ENCODE assay signal across 20 cellular contexts in the genomic region with DNA sequence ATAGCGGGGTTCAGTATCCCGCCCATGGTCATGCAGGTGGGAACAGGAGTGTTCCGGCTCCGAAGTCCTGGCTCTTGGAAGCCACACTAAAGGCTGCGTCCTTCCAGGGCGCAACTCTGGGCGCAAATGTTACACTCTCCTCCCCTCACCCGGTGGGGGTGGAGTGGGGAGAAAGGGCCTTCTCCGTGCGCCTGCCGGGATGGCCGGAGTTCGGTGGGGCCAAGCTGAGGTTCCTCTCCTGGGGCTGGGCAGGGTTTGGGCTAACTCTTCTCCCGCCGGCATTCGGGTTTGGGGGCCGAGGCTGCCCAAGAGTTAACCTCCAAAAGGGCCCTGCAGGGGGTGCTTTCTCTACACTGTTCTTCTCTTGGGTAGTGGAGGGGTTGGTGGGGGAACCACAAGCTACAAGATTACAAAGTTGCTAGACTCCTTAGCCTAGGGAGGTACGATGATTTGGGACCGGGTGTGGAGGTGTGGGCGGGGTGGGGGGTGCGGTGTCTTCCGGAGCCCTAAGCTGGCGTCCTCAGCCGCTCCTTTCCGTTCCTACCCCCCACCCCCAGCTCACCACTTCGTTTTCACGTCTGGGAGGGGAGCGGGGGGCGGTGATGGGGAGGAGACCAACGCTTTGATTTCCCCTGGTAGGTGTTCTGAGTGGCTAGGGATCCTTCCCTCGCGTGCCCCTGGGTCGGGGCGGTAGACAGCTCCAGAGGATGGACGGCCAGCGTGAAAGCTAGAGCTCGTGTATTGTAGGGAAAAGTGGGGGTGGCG. TPM values are rescaled to one million over a fixed set of nuclear protein-coding genes. Genes with fewer than 3 reads are reported as not detected.
DNase-seq lines count a peak whose midpoint lies in the region; ATAC-seq, FAIRE-seq and TF ChIP-seq lines count a peak whose summit lies in the region.
"Had no signal": no experiment of that assay in that cellular context is flagged by ENCODE, and none has a peak within 500 bp of the region (broad histone marks: within the 10 kb centered on the region; RNA-seq: fewer than 3 reads in every experiment).

No MANE protein-coding gene starts in this region.

- no peak overlapping the region for H3K4me3 ChIP-seq in K562
- H3K4me3 ChIP-seq: coronary artery, esophagus squamous epithelium, heart right ventricle, right atrium auricular region had no signal

- H3K9ac ChIP-seq in ES-I3 (ENCODE audit: low read depth, low read length) (peak overlapping the region; percentile 34; the same call in 1 of the 2 replicates), H9 (ENCODE audit: extremely low read depth, insufficient read length, low read length) (no peak overlapping the region), K562 (ENCODE audit: insufficient read depth in 1 of 2, low read depth in 2 of 2, low read length in 2 of 2) (no peak overlapping the region)
- H3K9ac ChIP-seq: BLaER1 treated with 17β-estradiol and CSF1 and Interleukin-3, amounts not matched to agents 10 nM and 100 nM had no signal

- H3K14ac ChIP-seq in H9 (ENCODE audit: insufficient read depth, low read length) = no peak overlapping the region

- H3K23me2 ChIP-seq in H9 (ENCODE audit: insufficient read length, low read depth, low read length, poor library complexity, severe bottlenecking) = peaks cover 18% of the 10 kb centered on the region

- H3K4ac ChIP-seq in H9 (ENCODE audit: low read depth, low read length) = no peak overlapping the region

- POLR2A ChIA-PET in K562 (lab: Yijun Ruan, JAX) = interaction anchor here (0.6 to 1.4 kb wide), 2 partner anchors 21 to 140 kb away, joined by 3 to 4 read pairs; no protein-coding TSS in a partner anchor

- H3K36me3 Mint-ChIP-seq in H9 (ENCODE audit: insufficient read depth in 1 of 3, low read depth in 3 of 3) (no peaks in the 10 kb centered on the region; a peak in 1 of 7 replicates), natural killer cell (no peaks in the 10 kb centered on the region)

- H2BK15ac ChIP-seq in H9 (ENCODE audit: low read depth, low read length) = no peak overlapping the region

- H2AFZ ChIP-seq in H9 (ENCODE audit: low read length) (no peak overlapping the region), K562 (ENCODE audit: low read depth, low read length) (no peak overlapping the region)

- no peak for TF ChIP-seq EP300 in K562 (IDR thresholded peaks at IDR 0.05; ENCODE audit: low read length)

- H3K79me2 ChIP-seq in H9 (ENCODE audit: insufficient read depth, low read length) (no peaks in the 10 kb centered on the region), K562 (ENCODE audit: control insufficient read depth, insufficient read depth, low read length) (no peaks in the 10 kb centered on the region)

- H4K20me1 ChIP-seq in H9 (ENCODE audit: control insufficient read depth, insufficient read depth, insufficient read length) (no peaks in the 10 kb centered on the region), K562 (replicated peaks; ENCODE audit: control insufficient read depth, insufficient read depth, low read length) (peaks cover 3% of the 10 kb centered on the region; the same call in 1 of the 2 replicates)

- FAIRE-seq in K562 (lab: Jason Lieb, UNC) = no peak

- no peak overlapping the region for H2BK120ac ChIP-seq in H9 (ENCODE audit: low read depth, low read length, poor library complexity, severe bottlenecking)

- TF ChIP-seq CTCF in H9 (conservative IDR thresholded peaks at IDR 0.05) (no peak), K562 (IDR thresholded peaks at IDR 0.05 in 2 of 3, conservative IDR thresholded peaks at IDR 0.05 in 1 of 3; ENCODE audit: insufficient read depth in 2 of 3, low read depth in 1 of 3, low read length in 3 of 3) (no peak; a peak in 1 of 6 replicates), natural killer cell (IDR thresholded peaks at IDR 0.05) (no peak)

- H4K91ac ChIP-seq in H9 (ENCODE audit: insufficient read length, low read depth, low read length) = no peak overlapping the region

- in situ Hi-C loops in K562 (cut with MboI) = no loop called here

- intact Hi-C loops in K562 (cut with micrococcal nuclease) (no loop called here), natural killer cell (cut with micrococcal nuclease) (no loop called here)

- no peak for TF ChIP-seq POLR2A in K562 (conservative IDR thresholded peaks at IDR 0.05)

- H3K4me1 ChIP-seq in ES-I3 (ENCODE audit: insufficient read depth, low read length) = peaks cover 12% of the 10 kb centered on the region
- H3K4me1 ChIP-seq in H9 (ENCODE audit: insufficient read depth, low read length) = no peaks in the 10 kb centered on the region
- H3K4me1 ChIP-seq in K562 (replicated peaks in 1 of 2; ENCODE audit: control insufficient read depth in 2 of 2, insufficient read depth in 2 of 2, low read length in 2 of 2) = peaks cover 0 to 22% of the 10 kb centered on the region in 2 experiments; a peak in 2 of 5 replicates

- H3K79me1 ChIP-seq in H9 (ENCODE audit: insufficient read depth, low read depth, low read length, poor library complexity, severe bottlenecking) = no peaks in the 10 kb centered on the region

- no peaks in the 10 kb centered on the region for H3K9me1 ChIP-seq in K562 (ENCODE audit: control insufficient read depth, insufficient read depth, low read length)

- H4K8ac ChIP-seq in H9 (replicated peaks; ENCODE audit: insufficient read length, low read depth, low read length) = no peak overlapping the region

- ATAC-seq in K562 (peak; percentile 41), natural killer cell (peak in 1 of 3 donors; percentile 48), GM18858 (IDR thresholded peaks at IDR 0.05; ENCODE audit: unreplicated experiment) (no peak), GM21737 (IDR thresholded peaks at IDR 0.05; ENCODE audit: unreplicated experiment) (no peak), HG03135 (IDR thresholded peaks at IDR 0.05; ENCODE audit: unreplicated experiment) (no peak)
- ATAC-seq: heart right ventricle, left ventricle myocardium superior, PC-3, SK-N-SH treated with all-trans-retinoic acid at 6 μM for 48 hours had no signal

- no peak overlapping the region for H3T11ph ChIP-seq in H9 (ENCODE audit: low read length)

- H3K9me3 Mint-ChIP-seq in H9 (peaks cover 2 to 5% of the 10 kb centered on the region in 2 experiments; a peak in 4 of 5 replicates), natural killer cell (no peaks in the 10 kb centered on the region)
- H3K9me3 Mint-ChIP-seq: activated T-helper 1 cell treated with anti-CD3 and anti-CD28 coated beads, Interleukin-12 subunit alpha, Interleukin-12 subunit beta, Interleukin-2, Interleukin-4 antibody, amounts not matched to agents 30 ng/mL and 10 ng/mL and 1 ng/mL, durations not matched to agents 14 hours and 24 hours and 36 hours had no signal

- H2BK20ac ChIP-seq in H9 (ENCODE audit: low read depth, low read length, poor library complexity, severe bottlenecking) = no peak overlapping the region

- no peak overlapping the region for H3K23ac ChIP-seq in H9 (ENCODE audit: insufficient read length, low read depth, low read length)

- H3K4me1 Mint-ChIP-seq in H9 = peaks cover 39 to 59% of the 10 kb centered on the region in 2 experiments
- peaks cover 42 to 49% of the 10 kb centered on the region in 2 donors for H3K4me1 Mint-ChIP-seq in natural killer cell

- no peak overlapping the region for H2BK5ac ChIP-seq in H9 (ENCODE audit: insufficient read length, low read length)

- no peaks in the 10 kb centered on the region for H3K36me3 ChIP-seq in ES-I3 (ENCODE audit: insufficient read depth, low read length)
- no peaks in the 10 kb centered on the region for H3K36me3 ChIP-seq in K562 (ENCODE audit: control insufficient read depth, insufficient read depth, low read length)
- H3K36me3 ChIP-seq: BLaER1 treated with 17β-estradiol and CSF1 and Interleukin-3, amounts not matched to agents 10 nM and 100 nM; esophagus squamous epithelium; heart right ventricle; right atrium auricular region had no signal

- H3K27ac Mint-ChIP-seq in H9 (no peak overlapping the region), natural killer cell (no peak overlapping the region)

- no peak overlapping the region for H2BK12ac ChIP-seq in H9 (ENCODE audit: insufficient read length, low read depth, low read length)

- no peak overlapping the region for H2AK5ac ChIP-seq in H9 (ENCODE audit: insufficient read length, low read length)

- H3K27ac ChIP-seq in H9 (ENCODE audit: insufficient read length, low read depth, low read length) (no peak overlapping the region), K562 (ENCODE audit: extremely low read depth, low read depth, low read length) (no peak overlapping the region)
- H3K27ac ChIP-seq: BLaER1 treated with 17β-estradiol and CSF1 and Interleukin-3, amounts not matched to agents 10 nM and 100 nM; coronary artery; esophagus squamous epithelium; right atrium auricular region; VCaP had no signal

- H3K9me3 ChIP-seq in ES-I3 (ENCODE audit: control insufficient read depth, insufficient read depth, low read length) (no peaks in the 10 kb centered on the region), H9 (ENCODE audit: control insufficient read depth, low read depth, low read length) (no peaks in the 10 kb centered on the region), K562 (replicated peaks; ENCODE audit: control insufficient read depth, insufficient read depth, low read depth, low read length) (no peaks in the 10 kb centered on the region)
- H3K9me3 ChIP-seq: esophagus squamous epithelium, heart right ventricle, right atrium auricular region had no signal

- WGBS in H9 (ENCODE audit: extremely low coverage, insufficient read length, low lambda C conversion rate) = no CpG with 5 or more reads among the region's 38 CpGs
- 6% methylated on average over 36 of the region's 38 CpGs for WGBS in K562 (ENCODE audit: insufficient coverage, low coverage, missing lambda C conversion rate)

- H4K5ac ChIP-seq in H9 (ENCODE audit: insufficient read length, low read depth, low read length) = no peak overlapping the region

- DNase-seq in H9 (peak; percentile 43), K562 (ENCODE audit: extremely low read depth in 1 of 4, low spot score in 3 of 4) (no peak), natural killer cell (no peak)
- DNase-seq: anterior cingulate cortex, esophagus squamous epithelium, heart right ventricle, left ventricle myocardium superior, NCI-H446 treated with DMSO at 0.1 percent for 48 hours, PC-3, trophoblast cell had no signal

- no peak overlapping the region for H3K18ac ChIP-seq in H9 (ENCODE audit: insufficient read length, low read depth, low read length)

- CTCF ChIA-PET in K562 (lab: Yijun Ruan, JAX; ENCODE audit: low intra/inter-chr PET ratio) = no interaction called here

- peak overlapping the region in 1 of 2 experiments; percentile 85; a peak in 4 of 5 replicates for H3K4me3 Mint-ChIP-seq in H9
- H3K4me3 Mint-ChIP-seq in natural killer cell = peak overlapping the region; percentile 82
- H3K4me3 Mint-ChIP-seq: activated T-helper 1 cell treated with anti-CD3 and anti-CD28 coated beads, Interleukin-12 subunit alpha, Interleukin-12 subunit beta, Interleukin-2, Interleukin-4 antibody, amounts not matched to agents 30 ng/mL and 10 ng/mL and 1 ng/mL, durations not matched to agents 14 hours and 24 hours and 36 hours had no signal

- H3K4me2 ChIP-seq in H9 (ENCODE audit: insufficient read depth, insufficient read length, low read length) (peak overlapping the region; percentile 44), K562 (ENCODE audit: insufficient read depth, low read length) (no peak overlapping the region)
- H3K4me2 ChIP-seq: BLaER1 treated with 17β-estradiol and CSF1 and Interleukin-3, amounts not matched to agents 10 nM and 100 nM had no signal

- peaks cover 70% of the 10 kb centered on the region for H3K27me3 ChIP-seq in H9 (ENCODE audit: insufficient read depth, low read length)
- peaks cover 47 to 63% of the 10 kb centered on the region in 2 experiments for H3K27me3 ChIP-seq in K562 (ENCODE audit: control insufficient read depth in 2 of 2, insufficient read depth in 2 of 2, low read length in 2 of 2)

- TF ChIP-seq RAD21 in K562 (CRISPR knock-in tag; conservative IDR thresholded peaks at IDR 0.05 in 1 of 2, IDR thresholded peaks at IDR 0.05 in 1 of 2) = no peak

- no peak overlapping the region for H3K56ac ChIP-seq in H9 (ENCODE audit: insufficient read length, low read depth, low read length)

- peaks cover 100% of the 10 kb centered on the region for H3K27me3 Mint-ChIP-seq in H9 (ENCODE audit: low read depth)
- H3K27me3 Mint-ChIP-seq in natural killer cell (ENCODE audit: low read depth in 2 of 2) = peaks cover 74 to 93% of the 10 kb centered on the region in 2 donors

- no TSS peak for BruUV-seq in K562 (replicated peaks; lab: Mats Ljungman, UMichigan)

RNA-seq across cellular contexts. Expression of a gene that starts 12.3 kb away (rescaled TPM):
- total RNA-seq in H9 (2021) = not detected in 2 replicates
- total RNA-seq in K562 (2011; cell fraction: chromatin; rRNA removed; ENCODE audit: low replicate concordance) = not detected in 2 replicates
- total RNA-seq in K562 (2011; cell fraction: nucleolus; rRNA removed) = not detected in 2 replicates
- total RNA-seq in K562 (2011; cell fraction: nucleoplasm; rRNA removed) = not detected in 2 replicates
- not detected in 2 replicates for total RNA-seq in K562 (2014; rRNA removed)
- total RNA-seq in K562 (2014; rRNA removed; fragmentation: Illumina TruSeq; extraction: Trizol) = not detected in 2 replicates
- total RNA-seq in K562 (2015; rRNA removed; fragmentation: Illumina TruSeq; extraction: Trizol) = not detected in 2 replicates
- total RNA-seq in K562 (2021) = not detected in 2 replicates
- polyA plus RNA-seq in K562 (2011; rRNA removed) = not detected in 2 replicates
- not detected in 2 replicates for polyA plus RNA-seq in K562 (2011; cell fraction: cytosol; rRNA removed)
- not detected in 2 replicates for polyA plus RNA-seq in K562 (2011; cell fraction: nucleus; rRNA removed)
- polyA plus RNA-seq in K562 (2012) = 0.07 TPM in 1 of 2 replicates, not detected in the other
- polyA plus RNA-seq in K562 (2014; fragmentation: Illumina TruSeq; extraction: Trizol) = not detected in 2 replicates
- polyA plus RNA-seq in K562 (2014; fragmentation: Nextera tagmentation; extraction: Ambion mirVana) = not detected
- not detected in 2 replicates for polyA plus RNA-seq in K562 (2014; rRNA removed)
- polyA minus RNA-seq in K562 (2011; rRNA and poly(A)+ RNA removed) = not detected in 2 replicates
- not detected in 2 replicates for polyA minus RNA-seq in K562 (2011; cell fraction: cytosol; rRNA and poly(A)+ RNA removed)
- polyA minus RNA-seq in K562 (2011; cell fraction: nucleus; rRNA and poly(A)+ RNA removed) = not detected in 2 replicates
- not detected for total RNA-seq in natural killer cell
- total RNA-seq: PC-3 had no signal
